24 cellular contexts compared by ENCODE assay signal in genomic region chr20:13117200-13117599, GRCh38.
DNase-seq lines count a peak whose midpoint lies in the region; ATAC-seq and TF ChIP-seq lines count a peak whose summit lies in the region.
"Had no signal": no experiment of that assay in that cellular context is flagged by ENCODE, and none has a peak within 500 bp of the region (broad histone marks: within the 10 kb centered on the region; RNA-seq: fewer than 3 reads in every experiment).

No MANE protein-coding gene starts in this region.

- TF ChIP-seq POLR2A in thyroid gland (IDR thresholded peaks at IDR 0.05): no peak

- peak overlapping the region; percentile 27 for H3K27ac Mint-ChIP-seq in MCF 10A (ENCODE audit: low read depth, unreplicated experiment)
- H3K27ac Mint-ChIP-seq in glutamatergic neuron (ENCODE audit: unreplicated experiment): no peak overlapping the region
- H3K27ac Mint-ChIP-seq: CD14-positive monocyte; CD4-positive, alpha-beta memory T cell; CD4-positive, CD25-positive, alpha-beta regulatory T cell; CD8-positive, alpha-beta memory T cell had no signal

- H3K9me3 ChIP-seq in mammary epithelial cell (replicated peaks; ENCODE audit: insufficient read depth, low read length): no peaks in the 10 kb centered on the region
- H3K9me3 ChIP-seq in thyroid gland: no peaks in the 10 kb centered on the region
- H3K9me3 ChIP-seq: BE2C, BLaER1 had no signal

- H3K4me2 ChIP-seq in mammary epithelial cell (ENCODE audit: insufficient read depth, low read depth, low read length): no peak overlapping the region
- H3K4me2 ChIP-seq: BLaER1 had no signal

- H3K9me3 Mint-ChIP-seq in MCF 10A (ENCODE audit: unreplicated experiment) (no peaks in the 10 kb centered on the region), glutamatergic neuron (ENCODE audit: unreplicated experiment) (no peaks in the 10 kb centered on the region)
- H3K9me3 Mint-ChIP-seq: CD14-positive monocyte; CD4-positive, alpha-beta memory T cell; CD4-positive, CD25-positive, alpha-beta regulatory T cell; CD8-positive, alpha-beta memory T cell had no signal

- no peaks in the 10 kb centered on the region for H3K27me3 ChIP-seq in mammary epithelial cell (ENCODE audit: insufficient read depth, low read length)
- no peaks in the 10 kb centered on the region for H3K27me3 ChIP-seq in thyroid gland
- H3K27me3 ChIP-seq: BLaER1 had no signal

- H3K4me1 Mint-ChIP-seq in MCF 10A (ENCODE audit: insufficient read depth, unreplicated experiment) (peaks cover 6% of the 10 kb centered on the region), glutamatergic neuron (ENCODE audit: low read depth, unreplicated experiment) (peaks cover 10% of the 10 kb centered on the region)
- H3K4me1 Mint-ChIP-seq: CD14-positive monocyte; CD4-positive, CD25-positive, alpha-beta regulatory T cell; CD8-positive, alpha-beta memory T cell had no signal

- intact Hi-C loops in MCF 10A (cut with micrococcal nuclease): loop anchor here (10.0 kb wide), 1 partner anchor 338 kb away; no protein-coding TSS in a partner anchor
- intact Hi-C loops in mammary epithelial cell (cut with micrococcal nuclease): loop anchor here (5.0 kb wide), 1 partner anchor 655 kb away; no protein-coding TSS in a partner anchor
- intact Hi-C loops in thyroid gland (cut with DNase I): loop anchor here (10.0 kb wide), 1 partner anchor 428 kb away; no protein-coding TSS in a partner anchor

- in situ Hi-C loops in mammary epithelial cell (cut with MboI; ENCODE audit: low sequenced_read_pairs in 2 of 2): loop anchor here (10.0 to 25.0 kb wide), 3 partner anchors 138 to 420 kb away; no protein-coding TSS in a partner anchor

- POLR2A ChIA-PET in MCF 10A (lab: Yijun Ruan, JAX): interaction anchor here (0.5 kb wide), 1 partner anchor 651 kb away, joined by 3 read pairs; no protein-coding TSS in a partner anchor

- H3K79me2 ChIP-seq in mammary epithelial cell (ENCODE audit: insufficient read depth, low read length): no peaks in the 10 kb centered on the region

- dilution Hi-C loops in mammary epithelial cell (cut with HindIII; ENCODE audit: low sequenced_read_pairs): no loop called here

- no peak for ATAC-seq in GM21528 (IDR thresholded peaks at IDR 0.05; ENCODE audit: low FRiP score, unreplicated experiment)
- ATAC-seq: GM12878 had no signal

- H3K27me3 Mint-ChIP-seq in MCF 10A (ENCODE audit: insufficient read depth, unreplicated experiment) (no peaks in the 10 kb centered on the region), glutamatergic neuron (ENCODE audit: unreplicated experiment) (no peaks in the 10 kb centered on the region)
- H3K27me3 Mint-ChIP-seq: CD4-positive, CD25-positive, alpha-beta regulatory T cell had no signal

- BruUV-seq in MCF 10A (replicated peaks; lab: Mats Ljungman, UMichigan) (no TSS peak), mammary epithelial cell (replicated peaks; lab: Mats Ljungman, UMichigan) (no TSS peak)

- no peak overlapping the region for H3K9ac ChIP-seq in mammary epithelial cell (ENCODE audit: insufficient read depth, low read length)
- H3K9ac ChIP-seq: BLaER1 had no signal

- CTCF ChIA-PET in MCF 10A (lab: Yijun Ruan, JAX) (interaction anchor here (0.6 to 13.2 kb wide), 18 partner anchors 9 to 1567 kb away, joined by 3 to 255 read pairs (median 4); no protein-coding TSS in a partner anchor), mammary epithelial cell (lab: Charles Lee; ENCODE audit: low non-redundant PET) (interaction anchor here (0.6 kb wide), 1 partner anchor 151 kb away, joined by 4 read pairs; no protein-coding TSS in a partner anchor)

- no peak overlapping the region for H3K27ac ChIP-seq in mammary epithelial cell (ENCODE audit: insufficient read depth, low read depth, low read length)
- H3K27ac ChIP-seq in thyroid gland: peak overlapping the region; percentile 42 to 73 (median 72)
- H3K27ac ChIP-seq: BLaER1 had no signal

- H3K36me3 ChIP-seq in mammary epithelial cell (ENCODE audit: insufficient read depth, low read length): no peaks in the 10 kb centered on the region
- no peaks in the 10 kb centered on the region for H3K36me3 ChIP-seq in thyroid gland
- H3K36me3 ChIP-seq: BE2C had no signal

- H3K4me3 ChIP-seq in mammary epithelial cell (replicated peaks in 1 of 3; ENCODE audit: insufficient read depth in 1 of 3, low read depth in 2 of 3, low read length in 3 of 3) (no peak overlapping the region), thyroid gland (replicated peaks in 1 of 3) (no peak overlapping the region)
- H3K4me3 ChIP-seq: BLaER1, GM12878 had no signal

- H3K36me3 Mint-ChIP-seq in MCF 10A (ENCODE audit: insufficient read depth, unreplicated experiment) (peaks cover 63% of the 10 kb centered on the region), glutamatergic neuron (ENCODE audit: unreplicated experiment) (no peaks in the 10 kb centered on the region)
- H3K36me3 Mint-ChIP-seq: CD14-positive monocyte; CD4-positive, alpha-beta memory T cell; CD4-positive, CD25-positive, alpha-beta regulatory T cell; CD8-positive, alpha-beta memory T cell had no signal

- H3K4me1 ChIP-seq in mammary epithelial cell (ENCODE audit: insufficient read depth, low read length): no peaks in the 10 kb centered on the region
- H3K4me1 ChIP-seq in thyroid gland: peaks cover 52 to 56% of the 10 kb centered on the region in 2 donors
- H3K4me1 ChIP-seq: BE2C had no signal

- no peak for DNase-seq in MCF 10A (ENCODE audit: unreplicated experiment)
- no peak for DNase-seq in mammary epithelial cell
- DNase-seq in glutamatergic neuron: no peak
- no peak for DNase-seq in thyroid gland
- DNase-seq in T-helper 2 cell: no peak
- DNase-seq: 8988T; ACHN; BE2C; C1 segment of cervical spinal cord; CD4-positive, alpha-beta memory T cell; CD4-positive, CD25-positive, alpha-beta regulatory T cell; CD8-positive, alpha-beta memory T cell; COR-L47; DMS 273 treated with DMSO at 0.1 percent for 48 hours; DMS153; DMS53; DMS79; DND-41; EL; GDM1 had no signal

- WGBS in mammary epithelial cell (ENCODE audit: low coverage, missing lambda C conversion rate): 87% methylated on average over 2 of the region's 2 CpGs
- 82 to 95% methylated on average over 2 of the region's 2 CpGs for WGBS in thyroid gland, 2 donors

- TF ChIP-seq CTCF in MCF 10A (IDR thresholded peaks at IDR 0.05; ENCODE audit: unreplicated experiment) (no peak), mammary epithelial cell (conservative IDR thresholded peaks at IDR 0.05 in 1 of 2, IDR thresholded peaks at IDR 0.05 in 1 of 2; ENCODE audit: extremely low read depth in 1 of 2, insufficient read depth in 1 of 2, low read depth in 1 of 2, low read length in 2 of 2) (no peak), glutamatergic neuron (IDR thresholded peaks at IDR 0.05; ENCODE audit: partially characterized antibody, unreplicated experiment) (no peak), thyroid gland (IDR thresholded peaks at IDR 0.05) (no peak)

- no peak overlapping the region for H3K4me3 Mint-ChIP-seq in MCF 10A (ENCODE audit: unreplicated experiment)
- peak overlapping the region; percentile 37 for H3K4me3 Mint-ChIP-seq in glutamatergic neuron (ENCODE audit: unreplicated experiment)
- H3K4me3 Mint-ChIP-seq: CD14-positive monocyte; CD4-positive, alpha-beta memory T cell; CD4-positive, CD25-positive, alpha-beta regulatory T cell; CD8-positive, alpha-beta memory T cell had no signal

- no peaks in the 10 kb centered on the region for H4K20me1 ChIP-seq in mammary epithelial cell (ENCODE audit: insufficient read depth, low read length)
- H4K20me1 ChIP-seq: BLaER1 had no signal

- H2AFZ ChIP-seq in mammary epithelial cell (ENCODE audit: low read depth, low read length): no peak overlapping the region
